11 cellular contexts compared by ENCODE assay signal in genomic region chr12:12979731-12980259, GRCh38. TPM values are rescaled to one million over a fixed set of nuclear protein-coding genes. Genes with fewer than 3 reads are reported as not detected.
DNase-seq lines count a peak whose midpoint lies in the region; ATAC-seq lines count a peak whose summit lies in the region.
"Had no signal": no experiment of that assay in that cellular context is flagged by ENCODE, and none has a peak within 500 bp of the region (broad histone marks: within the 10 kb centered on the region; RNA-seq: fewer than 3 reads in every experiment).

No MANE protein-coding gene starts in this region.

- H2BK5ac ChIP-seq in trophoblast cell (ENCODE audit: low read depth, low read length, poor library complexity) = no peak overlapping the region

- no peaks in the 10 kb centered on the region for H3K79me1 ChIP-seq in trophoblast cell (ENCODE audit: low read length)

- H2BK120ac ChIP-seq in trophoblast cell (ENCODE audit: insufficient read depth, low read length, poor library complexity) = no peak overlapping the region

- peaks cover 20 to 34% of the 10 kb centered on the region in 2 donors for H3K36me3 Mint-ChIP-seq in CD4-positive, alpha-beta memory T cell
- peaks cover 4% of the 10 kb centered on the region for H3K36me3 Mint-ChIP-seq in T-helper 2 cell treated with Interferon-gamma antibody and Interleukin-4, amounts not matched to agents 5 μg/mL and 100 μg/mL, for 36 hours (ENCODE audit: low read depth)

- no peaks in the 10 kb centered on the region for H3K27me3 Mint-ChIP-seq in CD4-positive, alpha-beta memory T cell
- no peaks in the 10 kb centered on the region for H3K27me3 Mint-ChIP-seq in T-helper 2 cell treated with Interferon-gamma antibody and Interleukin-4, amounts not matched to agents 5 μg/mL and 100 μg/mL, for 36 hours (ENCODE audit: low read depth)
- H3K27me3 Mint-ChIP-seq: activated CD4-positive, alpha-beta memory T cell treated with anti-CD3 and anti-CD28 coated beads, Interleukin-2, amount 10 ng/mL, durations not matched to agents 7 days and 5 days had no signal

- POLR2A ChIA-PET in CD4-positive, alpha-beta memory T cell (lab: Charles Lee; ENCODE audit: partially characterized antibody) = no interaction called here

- no peak overlapping the region for H3K4ac ChIP-seq in trophoblast cell (ENCODE audit: low read depth, low read length)

- H3K27ac ChIP-seq in trophoblast cell (ENCODE audit: low read depth, low read length) = no peak overlapping the region
- H3K27ac ChIP-seq in CD4-positive, alpha-beta memory T cell (ENCODE audit: low read depth, low read length) = no peak overlapping the region
- H3K27ac ChIP-seq: parathyroid adenoma had no signal

- WGBS in trophoblast cell (ENCODE audit: extremely low coverage, insufficient coverage, insufficient read length) = no CpG with 5 or more reads among the region's 4 CpGs

- H3K9me3 Mint-ChIP-seq in CD4-positive, alpha-beta memory T cell = peaks cover 0 to 2% (median 0%) of the 10 kb centered on the region in 8 donors
- no peaks in the 10 kb centered on the region for H3K9me3 Mint-ChIP-seq in T-helper 2 cell treated with Interferon-gamma antibody and Interleukin-4, amounts not matched to agents 5 μg/mL and 100 μg/mL, for 36 hours
- H3K9me3 Mint-ChIP-seq: activated CD4-positive, alpha-beta memory T cell treated with anti-CD3 and anti-CD28 coated beads, Interleukin-2, amount 10 ng/mL, durations not matched to agents 7 days and 5 days had no signal

- H3K36me3 ChIP-seq in adipocyte (ENCODE audit: control insufficient read depth, insufficient read depth, low read length, severe bottlenecking) (peaks cover 60% of the 10 kb centered on the region), trophoblast cell (ENCODE audit: control insufficient read depth in 1 of 2, insufficient read depth in 2 of 2, low read length in 2 of 2) (peaks cover 17 to 29% of the 10 kb centered on the region in 2 experiments)
- no peaks in the 10 kb centered on the region for H3K36me3 ChIP-seq in CD4-positive, alpha-beta memory T cell (ENCODE audit: insufficient read depth, low read length)

- CTCF ChIA-PET in CD4-positive, alpha-beta memory T cell (lab: Charles Lee; ENCODE audit: partially characterized antibody) = interaction anchor here (0.6 to 1.3 kb wide), 4 partner anchors 11 to 366 kb away, joined by 3 to 5 read pairs (median 4); no protein-coding TSS in a partner anchor

- no peak overlapping the region for H3K4me2 ChIP-seq in trophoblast cell (ENCODE audit: low read length)

- H3K9me3 ChIP-seq in adipocyte (ENCODE audit: control insufficient read depth, low read length) = no peaks in the 10 kb centered on the region
- H3K9me3 ChIP-seq in trophoblast cell (ENCODE audit: insufficient read depth, low read depth, low read length) = no peaks in the 10 kb centered on the region
- H3K9me3 ChIP-seq in CD4-positive, alpha-beta memory T cell (ENCODE audit: control insufficient read depth in 1 of 2, low read length in 2 of 2) = no peaks in the 10 kb centered on the region

- H4K12ac ChIP-seq in trophoblast cell (ENCODE audit: low read depth, low read length) = no peak overlapping the region

- H2BK12ac ChIP-seq in trophoblast cell (ENCODE audit: low read length) = no peak overlapping the region

- ATAC-seq in GM21529 (IDR thresholded peaks at IDR 0.05; ENCODE audit: unreplicated experiment) = no peak

- no peaks in the 10 kb centered on the region for H3K79me2 ChIP-seq in trophoblast cell (ENCODE audit: control insufficient read depth, insufficient read depth, low read length, poor library complexity)

- DNase-seq in Caki2 (ENCODE audit: low read depth) (peak; percentile 98), adipocyte (ENCODE audit: low read depth) (peak; percentile 93), foreskin melanocyte (peak; percentile 42), trophoblast cell (peak; percentile 78 to 98), superior temporal gyrus (ENCODE audit: extremely low spot score) (no peak)
- DNase-seq in CD4-positive, alpha-beta memory T cell = no peak
- DNase-seq in T-helper 2 cell treated with Interferon-gamma antibody and Interleukin-4, amounts not matched to agents 5 μg/mL and 100 μg/mL, for 36 hours (ENCODE audit: low spot score) = no peak
- DNase-seq: activated CD4-positive, alpha-beta memory T cell treated with anti-CD3 and anti-CD28 coated beads, Interleukin-2, amount 10 ng/mL, durations not matched to agents 7 days and 5 days; NCI-H446 had no signal

- no peak overlapping the region for H4K8ac ChIP-seq in trophoblast cell (ENCODE audit: low read depth, low read length)

- peaks cover 35% of the 10 kb centered on the region for H3K4me1 ChIP-seq in adipocyte (ENCODE audit: control insufficient read depth, insufficient read depth, low read length)
- H3K4me1 ChIP-seq in trophoblast cell (ENCODE audit: control insufficient read depth in 1 of 2, insufficient read depth in 2 of 2, low read length in 2 of 2) = peaks cover 10 to 15% of the 10 kb centered on the region in 2 experiments
- no peaks in the 10 kb centered on the region for H3K4me1 ChIP-seq in CD4-positive, alpha-beta memory T cell (ENCODE audit: insufficient read depth, low read length)
- H3K4me1 ChIP-seq: parathyroid adenoma had no signal

- intact Hi-C loops in CD4-positive, alpha-beta memory T cell (cut with micrococcal nuclease) = loop anchor here (5.0 kb wide), 1 partner anchor 142 kb away; no protein-coding TSS in a partner anchor

- H4K91ac ChIP-seq in trophoblast cell (ENCODE audit: low read depth, low read length) = no peak overlapping the region

- H2AFZ ChIP-seq in trophoblast cell (ENCODE audit: insufficient read depth, low read length, poor library complexity) = no peak overlapping the region
- H2AFZ ChIP-seq: parathyroid adenoma had no signal

- H2AK5ac ChIP-seq in trophoblast cell (ENCODE audit: low read length) = no peak overlapping the region

- in situ Hi-C loops in Caki2 (cut with HindIII; ENCODE audit: low pct_unique_long_range_greater_than_20kb, low sequenced_read_pairs) = no loop called here

- H3K4me1 Mint-ChIP-seq in CD4-positive, alpha-beta memory T cell = peaks cover 0 to 2% (median under 1%) of the 10 kb centered on the region in 4 donors
- no peaks in the 10 kb centered on the region for H3K4me1 Mint-ChIP-seq in T-helper 2 cell treated with Interferon-gamma antibody and Interleukin-4, amounts not matched to agents 5 μg/mL and 100 μg/mL, for 36 hours (ENCODE audit: low read depth)
- H3K4me1 Mint-ChIP-seq: activated CD4-positive, alpha-beta memory T cell treated with anti-CD3 and anti-CD28 coated beads, Interleukin-2, amount 10 ng/mL, durations not matched to agents 7 days and 5 days had no signal

- H3K9ac ChIP-seq in adipocyte (ENCODE audit: low read length) (peak overlapping the region; percentile 35), trophoblast cell (ENCODE audit: low read length) (peak overlapping the region; percentile 38)
- H3K9ac ChIP-seq: parathyroid adenoma had no signal

- no peak overlapping the region for H3K14ac ChIP-seq in trophoblast cell (ENCODE audit: low read length)

- H3K27me3 ChIP-seq in adipocyte (replicated peaks; ENCODE audit: control insufficient read depth, insufficient read depth, low read length) (no peaks in the 10 kb centered on the region), trophoblast cell (ENCODE audit: insufficient read depth, low read length) (no peaks in the 10 kb centered on the region)
- H3K27me3 ChIP-seq in CD4-positive, alpha-beta memory T cell (ENCODE audit: insufficient read depth, low read length) = no peaks in the 10 kb centered on the region

- H3K4me3 Mint-ChIP-seq in CD4-positive, alpha-beta memory T cell = no peak overlapping the region
- H3K4me3 Mint-ChIP-seq in T-helper 2 cell treated with Interferon-gamma antibody and Interleukin-4, amounts not matched to agents 5 μg/mL and 100 μg/mL, for 36 hours = no peak overlapping the region
- H3K4me3 Mint-ChIP-seq: activated CD4-positive, alpha-beta memory T cell treated with anti-CD3 and anti-CD28 coated beads, Interleukin-2, amount 10 ng/mL, durations not matched to agents 7 days and 5 days had no signal

- H3K4me3 ChIP-seq in adipocyte (ENCODE audit: low read length) (no peak overlapping the region), trophoblast cell (ENCODE audit: low read depth, low read length) (no peak overlapping the region)
- no peak overlapping the region for H3K4me3 ChIP-seq in CD4-positive, alpha-beta memory T cell (ENCODE audit: low read length in 2 of 2)

- no peak overlapping the region for H3K18ac ChIP-seq in trophoblast cell (ENCODE audit: low read length)

- no peak overlapping the region for H3K27ac Mint-ChIP-seq in CD4-positive, alpha-beta memory T cell
- H3K27ac Mint-ChIP-seq in T-helper 2 cell treated with Interferon-gamma antibody and Interleukin-4, amounts not matched to agents 5 μg/mL and 100 μg/mL, for 36 hours = no peak overlapping the region
- H3K27ac Mint-ChIP-seq: activated CD4-positive, alpha-beta memory T cell treated with anti-CD3 and anti-CD28 coated beads, Interleukin-2, amount 10 ng/mL, durations not matched to agents 7 days and 5 days had no signal

- no peak overlapping the region for H3K23ac ChIP-seq in trophoblast cell (ENCODE audit: low read length)

RNA-seq across cellular contexts. Expression of gene HEBP1, which starts 20.3 kb away (rescaled TPM):
- total RNA-seq in Caki2 (2014; rRNA removed; shearing (Covaris generic); ENCODE audit: low replicate concordance) = 2.1 and 6.4 TPM in 2 replicates
- 84.9 and 94.4 TPM in 2 replicates for polyA plus RNA-seq in trophoblast cell (2013)
- 10 to 100 TPM; 11.3 to 13.9 TPM for total RNA-seq in CD4-positive, alpha-beta memory T cell
- 10 to 100 TPM; 15.3 to 23.0 TPM for polyA plus RNA-seq in CD4-positive, alpha-beta memory T cell

RNA-seq across cellular contexts. Expression of gene GPRC5D, which starts 27.8 kb away (rescaled TPM):
- not detected in 2 replicates for total RNA-seq in Caki2 (2014; rRNA removed; shearing (Covaris generic); ENCODE audit: low replicate concordance)
- polyA plus RNA-seq in trophoblast cell (2013) = not detected in 2 replicates
- total RNA-seq in CD4-positive, alpha-beta memory T cell = not detected
- polyA plus RNA-seq in CD4-positive, alpha-beta memory T cell = under 1 TPM in 1 of 2 donors, not detected in 1; 0.71 TPM

Comparison
In these comparisons a context has a peak if more than half of its experiments do, and no peak if none do; other contexts are left out.
1. DNase-seq: peak in Caki2 (single experiment), adipocyte (single experiment), foreskin melanocyte (single experiment) and trophoblast cell (2 of 2); none in CD4-positive, alpha-beta memory T cell (0 of 5), superior temporal gyrus (single experiment) and T-helper 2 cell treated with Interferon-gamma antibody and Interleukin-4, amounts not matched to agents 5 μg/mL and 100 μg/mL, for 36 hours (single experiment).